In the genomic region with DNA sequence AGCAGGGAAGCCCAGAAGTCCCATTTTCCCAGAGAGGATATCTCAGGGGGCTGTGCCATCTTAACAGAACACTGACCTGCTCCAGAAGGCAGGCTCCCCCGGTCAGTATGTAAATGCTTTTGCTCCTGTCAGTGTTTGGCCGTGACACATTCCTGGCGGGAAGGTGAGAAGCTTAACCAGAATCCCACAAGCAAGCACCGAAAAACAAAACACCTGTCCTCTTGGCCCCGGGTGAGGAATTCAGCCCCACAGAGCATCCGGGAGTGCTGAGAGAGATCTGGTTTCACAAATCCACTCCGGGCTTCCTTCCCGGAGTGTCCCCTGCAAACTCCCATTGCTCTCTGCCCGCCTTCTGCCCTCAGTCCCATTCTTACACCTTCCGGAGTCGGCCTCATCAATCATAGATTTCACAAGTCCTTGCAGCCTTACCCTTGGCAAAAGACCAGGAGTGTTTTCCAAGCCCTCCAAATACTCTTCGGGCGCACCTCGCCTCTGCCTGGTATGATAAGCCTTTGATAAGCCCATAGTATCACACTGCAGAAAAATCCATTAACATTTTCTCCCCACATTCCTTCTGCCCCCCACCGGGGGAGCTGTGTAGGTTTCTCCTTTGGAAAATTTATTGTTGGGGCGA, we compare ENCODE assay signal across 10 cellular contexts. TPM values are rescaled to one million over a fixed set of nuclear protein-coding genes. Genes with fewer than 3 reads are reported as not detected.
A peak's percentile ranks its signal among the peaks of the same experiment; 100 is the strongest.
DNase-seq lines count a peak whose midpoint lies in the region; ATAC-seq and TF ChIP-seq lines count a peak whose summit lies in the region.
"Had no signal": no experiment of that assay in that cellular context is flagged by ENCODE, and none has a peak within 500 bp of the region (broad histone marks: within the 10 kb centered on the region; RNA-seq: fewer than 3 reads in every experiment).

No MANE protein-coding gene starts in this region.

- peak overlapping the region; percentile 17 for H3K9ac ChIP-seq in NT2/D1 (ENCODE audit: insufficient read length, low read depth)

- H3K36me3 ChIP-seq in CD4-positive, alpha-beta memory T cell (ENCODE audit: insufficient read depth, low read length) = peaks cover 79% of the 10 kb centered on the region
- H3K36me3 ChIP-seq in NT2/D1 (ENCODE audit: insufficient read depth, insufficient read length, low read length) (peaks cover 98% of the 10 kb centered on the region), osteoblast (ENCODE audit: insufficient read depth, low read length) (peaks cover 100% of the 10 kb centered on the region)

- peak overlapping the region in 4 of 8 donors; percentile 15 to 54 (median 34) for H3K4me3 Mint-ChIP-seq in CD4-positive, alpha-beta memory T cell

- H3K27ac ChIP-seq in CD4-positive, alpha-beta memory T cell (ENCODE audit: low read depth, low read length) = no peak overlapping the region
- peak overlapping the region; percentile 37 for H3K27ac ChIP-seq in osteoblast (ENCODE audit: low read depth, low read length)

- H3K36me3 Mint-ChIP-seq in CD4-positive, alpha-beta memory T cell = peaks cover 62 to 79% of the 10 kb centered on the region in 2 donors

- peak overlapping the region; percentile 61 to 82 (median 72) for H3K27ac Mint-ChIP-seq in CD4-positive, alpha-beta memory T cell

- H3K27me3 Mint-ChIP-seq in CD4-positive, alpha-beta memory T cell = no peaks in the 10 kb centered on the region

- no peak overlapping the region for H2AFZ ChIP-seq in osteoblast (ENCODE audit: low read length)

- H3K27me3 ChIP-seq in CD4-positive, alpha-beta memory T cell (ENCODE audit: insufficient read depth, low read length) = no peaks in the 10 kb centered on the region
- H3K27me3 ChIP-seq in NT2/D1 (ENCODE audit: insufficient read depth, insufficient read length) (no peaks in the 10 kb centered on the region), osteoblast (ENCODE audit: insufficient read depth, low read length) (no peaks in the 10 kb centered on the region)

- intact Hi-C loops in CD4-positive, alpha-beta memory T cell (cut with micrococcal nuclease) = no loop called here

- peak; percentile 38 for TF ChIP-seq CTCF in osteoblast (IDR thresholded peaks at IDR 0.05; ENCODE audit: extremely low read depth, low read depth, low read length)

- H3K9me3 Mint-ChIP-seq in CD4-positive, alpha-beta memory T cell = no peaks in the 10 kb centered on the region

- no peak overlapping the region for H3K4me2 ChIP-seq in osteoblast (ENCODE audit: insufficient read depth, low read length)

- no peak overlapping the region for H3K4me3 ChIP-seq in CD4-positive, alpha-beta memory T cell (ENCODE audit: low read length in 2 of 2)
- H3K4me3 ChIP-seq in NT2/D1 (ENCODE audit: insufficient read length, low read depth) (no peak overlapping the region), osteoblast (ENCODE audit: insufficient read depth, low read length) (no peak overlapping the region)

- peaks cover 75% of the 10 kb centered on the region for H4K20me1 ChIP-seq in osteoblast (ENCODE audit: insufficient read depth, low read length)

- peaks cover 27 to 58% (median 36%) of the 10 kb centered on the region in 4 donors for H3K4me1 Mint-ChIP-seq in CD4-positive, alpha-beta memory T cell

- no peaks in the 10 kb centered on the region for H3K9me3 ChIP-seq in CD4-positive, alpha-beta memory T cell (ENCODE audit: control insufficient read depth in 1 of 2, low read length in 2 of 2)
- H3K9me3 ChIP-seq in NT2/D1 (ENCODE audit: insufficient read depth, low read length) (no peaks in the 10 kb centered on the region), osteoblast (ENCODE audit: low read depth, low read length) (no peaks in the 10 kb centered on the region)

- POLR2A ChIA-PET in CD4-positive, alpha-beta memory T cell (lab: Charles Lee; ENCODE audit: partially characterized antibody) = interaction anchor here (0.9 to 10.9 kb wide), 4 partner anchors 11 to 25 kb away, joined by 3 to 192 read pairs (median 42); partner anchors contain the start of gene TPM4

- peaks cover 91% of the 10 kb centered on the region for H3K79me2 ChIP-seq in osteoblast (ENCODE audit: insufficient read depth, low read length)

- H3K4me1 ChIP-seq in CD4-positive, alpha-beta memory T cell (ENCODE audit: insufficient read depth, low read length) = peaks cover 54% of the 10 kb centered on the region
- H3K4me1 ChIP-seq in NT2/D1 (ENCODE audit: insufficient read depth, insufficient read length) = peaks cover 2% of the 10 kb centered on the region
- H3K4me1 ChIP-seq in osteoblast (ENCODE audit: insufficient read depth, low read length) = peaks cover 11% of the 10 kb centered on the region

- CTCF ChIA-PET in CD4-positive, alpha-beta memory T cell (lab: Charles Lee; ENCODE audit: partially characterized antibody) = interaction anchor here (1.0 to 6.7 kb wide), 7 partner anchors 14 to 47 kb away, joined by 3 to 145 read pairs (median 6); partner anchors contain the start of genes RAB8A and TPM4

- DNase-seq in CD4-positive, alpha-beta memory T cell = peak in 1 of 5 donors; percentile 10
- no peak for DNase-seq in NT2/D1 (ENCODE audit: low read depth, low spot score)
- DNase-seq in osteoblast (ENCODE audit: insufficient read length, low spot score, missing footprints) = no peak
- DNase-seq in NCI-H524 (lab: John Stamatoyannopoulos, UW) = no peak
- no peak for DNase-seq in mesenteric fat pad (ENCODE audit: low spot score)
- DNase-seq: GOT3, KBM-7 had no signal

- ATAC-seq in esophagus mucosa = peak; percentile 6
- no peak for ATAC-seq in GM18517 (IDR thresholded peaks at IDR 0.05; ENCODE audit: unreplicated experiment)
- ATAC-seq in GM21576 (IDR thresholded peaks at IDR 0.05; ENCODE audit: unreplicated experiment) = no peak

RNA-seq across cellular contexts. Expression of gene TPM4, which starts 12.2 kb away (rescaled TPM):
- 10 to 100 TPM; 94.7 to 96.8 TPM for total RNA-seq in CD4-positive, alpha-beta memory T cell
- 100 to 1,000 TPM in 1 of 2 donors, 10 to 100 TPM in 1; 76.7 to 134 TPM for polyA plus RNA-seq in CD4-positive, alpha-beta memory T cell
- total RNA-seq in esophagus mucosa (427 TPM), osteoblast (1,233 and 1,325 TPM in 2 replicates), mesenteric fat pad (385 TPM)

RNA-seq across cellular contexts. Expression of gene RAB8A, which starts 23.2 kb away (rescaled TPM):
- total RNA-seq in CD4-positive, alpha-beta memory T cell = 10 to 100 TPM; 85.5 to 86.9 TPM
- polyA plus RNA-seq in CD4-positive, alpha-beta memory T cell = 10 to 100 TPM; 83.9 to 96.8 TPM
- total RNA-seq in esophagus mucosa (57.9 TPM), osteoblast (61.6 and 68.8 TPM in 2 replicates), mesenteric fat pad (51.4 TPM)

RNA-seq across cellular contexts. Expression of gene HSH2D, which starts 55.0 kb away (rescaled TPM):
- total RNA-seq in CD4-positive, alpha-beta memory T cell = 10 to 100 TPM; 17.8 to 18.8 TPM
- polyA plus RNA-seq in CD4-positive, alpha-beta memory T cell = 10 to 100 TPM in 1 of 2 donors, 1 to 10 TPM in 1; 5.5 to 12.6 TPM
- total RNA-seq in esophagus mucosa (1.3 TPM), osteoblast (0.36 TPM in 1 of 2 replicates, not detected in the other), mesenteric fat pad (1.2 TPM)
